8 cellular contexts compared by ENCODE assay signal in genomic region chr1:225652726-225653462, GRCh38. TPM values are rescaled to one million over a fixed set of nuclear protein-coding genes. Genes with fewer than 3 reads are reported as not detected.
DNase-seq lines count a peak whose midpoint lies in the region; ATAC-seq and TF ChIP-seq lines count a peak whose summit lies in the region.

Gene ENAH, minus strand, starts transcription at chr1:225653123. Its CDS starts 433 bp downstream, at chr1:225652690.

- TF ChIP-seq CTCF in HEK293 (tag by site-specific recombination; IDR thresholded peaks at IDR 0.05), result peak; percentile 74
- TF ChIP-seq CTCF in WERI-Rb-1 (IDR thresholded peaks at IDR 0.05; ENCODE audit: low read depth, low read length), result no peak
- no peak for TF ChIP-seq CTCF in kidney epithelial cell (IDR thresholded peaks at IDR 0.05; ENCODE audit: insufficient read depth, low read length, poor library complexity, severe bottlenecking)
- TF ChIP-seq CTCF in spleen (IDR thresholded peaks at IDR 0.05 in 8 of 11, conservative IDR thresholded peaks at IDR 0.05 in 3 of 11), result no peak

- H3K36me3 ChIP-seq in HEK293 (ENCODE audit: control insufficient read depth in 2 of 2, insufficient read depth in 1 of 2, low read length in 2 of 2) (no peaks in the 10 kb centered on the region; a peak in 1 of 3 replicates), WERI-Rb-1 (no peaks in the 10 kb centered on the region; the same call in 1 of the 2 replicates), kidney epithelial cell (ENCODE audit: control insufficient read depth, insufficient read depth, low read length) (no peaks in the 10 kb centered on the region), spleen (no peaks in the 10 kb centered on the region)

- H3K27me3 ChIP-seq in WERI-Rb-1 (ENCODE audit: insufficient read depth, low read depth, severe bottlenecking) (no peaks in the 10 kb centered on the region), kidney epithelial cell (ENCODE audit: control insufficient read depth, insufficient read depth, low read length) (no peaks in the 10 kb centered on the region), spleen (replicated peaks in 1 of 7) (peaks cover 0 to 41% (median 0%) of the 10 kb centered on the region in 7 donors)

- no peaks in the 10 kb centered on the region for H3K9me3 ChIP-seq in HEK293 (ENCODE audit: control insufficient read depth, insufficient read depth, low read depth, low read length)
- no peaks in the 10 kb centered on the region for H3K9me3 ChIP-seq in WERI-Rb-1 (ENCODE audit: severe bottlenecking)
- no peaks in the 10 kb centered on the region for H3K9me3 ChIP-seq in spleen

- POLR2A ChIA-PET in HEK293 (lab: Yijun Ruan, JAX), result interaction anchor here (0.7 to 2.7 kb wide), 33 partner anchors 8 to 229 kb away, joined by 3 to 41 read pairs (median 5); partner anchors contain the start of genes SRP9 and TMEM63A

- H3K4me1 ChIP-seq in HEK293 (ENCODE audit: control insufficient read depth, insufficient read depth, low read length) (peaks cover 59% of the 10 kb centered on the region), spleen (peaks cover 0 to 56% (median 27%) of the 10 kb centered on the region in 6 donors)

- peak; percentile 88 for DNase-seq in DMS153 (lab: John Stamatoyannopoulos, UW)
- DNase-seq in NCI-H2081 (lab: John Stamatoyannopoulos, UW), result peak; percentile 92 to 93
- DNase-seq in WERI-Rb-1, result peak; percentile 62
- no peak for DNase-seq in kidney epithelial cell (ENCODE audit: low read depth)
- DNase-seq in spleen, result peak; percentile 88

- peak within 1 kb of the TSS; percentile 92 for H3K4me3 ChIP-seq in HEK293 (ENCODE audit: low read depth, low read length)
- H3K4me3 ChIP-seq in WERI-Rb-1 (ENCODE audit: low read depth, low read length), result peak within 1 kb of the TSS; percentile 95
- H3K4me3 ChIP-seq in kidney epithelial cell (ENCODE audit: low read depth, low read length), result peak within 1 kb of the TSS; percentile 98
- peak within 1 kb of the TSS; percentile 53 to 90 (median 76) for H3K4me3 ChIP-seq in spleen

- H3K27ac ChIP-seq in HEK293 (ENCODE audit: extremely low read depth, low read depth, low read length), result peak within 1 kb of the TSS; percentile 100
- H3K27ac ChIP-seq in WERI-Rb-1, result peak within 1 kb of the TSS; percentile 83
- peak within 1 kb of the TSS; percentile 93 for H3K27ac ChIP-seq in cingulate gyrus (ENCODE audit: low read depth, low read length)
- peak within 1 kb of the TSS; percentile 73 to 92 (median 88) for H3K27ac ChIP-seq in spleen

- ATAC-seq in GM21619 (IDR thresholded peaks at IDR 0.05; ENCODE audit: unreplicated experiment), result no peak

- 0 to 1% (median 0%) methylated on average over 33 to 69 of the region's 90 CpGs for WGBS in spleen, 5 donors

- CTCF ChIA-PET in HEK293 (lab: Yijun Ruan, JAX), result interaction anchor here (0.5 to 2.6 kb wide), 14 partner anchors 10 to 172 kb away, joined by 3 to 22 read pairs (median 3); partner anchors contain the start of gene SRP9

- TF ChIP-seq POLR2A in spleen (IDR thresholded peaks at IDR 0.05), result no peak

- intact Hi-C loops in spleen (cut with DNase I; ENCODE audit: low total_unique reads), result loop anchor here (10.0 kb wide), 1 partner anchor 112 kb away; no protein-coding TSS in a partner anchor

TF ChIP-seq in HEK293, 187 proteins besides CTCF, POLR2A, EP300 and RAD21 (continues in another document):
- TF ChIP-seq ZNF596 (tag by site-specific recombination; IDR thresholded peaks at IDR 0.05) (peak; percentile 99), ZNF19 (tag by site-specific recombination; IDR thresholded peaks at IDR 0.05; ENCODE audit: low read depth) (no peak), ZNF629 (tag by site-specific recombination; IDR thresholded peaks at IDR 0.05) (0 out of 2 replicates have a peak, but pooled peaks have one; percentile 3), SETDB1 (IDR thresholded peaks at IDR 0.05; ENCODE audit: insufficient read length, low read length) (no peak), ZNF626 (tag by site-specific recombination; IDR thresholded peaks at IDR 0.05) (peak; percentile 32; the same call in 1 of the 2 replicates), ZNF211 (tag by site-specific recombination; IDR thresholded peaks at IDR 0.05; ENCODE audit: low read depth) (no peak), GLIS2 (tag by site-specific recombination; IDR thresholded peaks at IDR 0.05) (peak; percentile 95), REST (tag by site-specific recombination; IDR thresholded peaks at IDR 0.05) (no peak), ZNF398 (tag by site-specific recombination; IDR thresholded peaks at IDR 0.05) (peak; percentile 1; the same call in 1 of the 2 replicates), GFI1B (tag by site-specific recombination; IDR thresholded peaks at IDR 0.05) (0 out of 2 replicates have a peak, but pooled peaks have one; percentile 4), ZFP37 (tag by site-specific recombination; IDR thresholded peaks at IDR 0.05) (no peak; the same call in 1 of the 2 replicates), YY1 (tag by site-specific recombination; IDR thresholded peaks at IDR 0.05) (0 out of 2 replicates have a peak, but pooled peaks have one; percentile 36), ZNF76 (tag by site-specific recombination; IDR thresholded peaks at IDR 0.05; ENCODE audit: borderline replicate concordance, low read depth) (peak; percentile 39; the same call in 1 of the 2 replicates), ZNF843 (tag by site-specific recombination; IDR thresholded peaks at IDR 0.05) (no peak), SP3 (tag by site-specific recombination; IDR thresholded peaks at IDR 0.05) (peak; percentile 26; the same call in 1 of the 2 replicates), ZNF707 (tag by site-specific recombination; IDR thresholded peaks at IDR 0.05) (no peak), ZBTB7A (tag by site-specific recombination; IDR thresholded peaks at IDR 0.05; ENCODE audit: low read depth) (no peak; the same call in 1 of the 2 replicates), ZNF174 (tag by site-specific recombination; IDR thresholded peaks at IDR 0.05) (no peak), ZNF248 (tag by site-specific recombination; IDR thresholded peaks at IDR 0.05) (no peak), ZNF335 (tag by site-specific recombination; conservative IDR thresholded peaks at IDR 0.05) (peak; percentile 1; the same call in 1 of the 2 replicates), ZNF2 (tag by site-specific recombination; IDR thresholded peaks at IDR 0.05) (no peak), ZBTB26 (tag by site-specific recombination; optimal IDR thresholded peaks at IDR 0.05) (peak; percentile 39), ZNF501 (tag by site-specific recombination; IDR thresholded peaks at IDR 0.05) (peak; percentile 38; the same call in 1 of the 2 replicates), ZNF624 (tag by site-specific recombination; IDR thresholded peaks at IDR 0.05) (no peak), KLF16 (tag by site-specific recombination; IDR thresholded peaks at IDR 0.05) (peak; percentile 78)

RNA-seq across cellular contexts. Expression of gene ENAH, which starts in this region (rescaled TPM):
- total RNA-seq in kidney epithelial cell (70.3 and 95.8 TPM in 2 replicates), spleen (10 to 100 TPM; 35.4 to 98.1 (median 55.4) TPM)
- polyA plus RNA-seq in spleen, result 10 to 100 TPM in 1 of 3 donors, 1 to 10 TPM in 2; 5.1 to 17.8 (median 5.2) TPM
